ENCODE assay signal across 7 cellular contexts in the genomic region with DNA sequence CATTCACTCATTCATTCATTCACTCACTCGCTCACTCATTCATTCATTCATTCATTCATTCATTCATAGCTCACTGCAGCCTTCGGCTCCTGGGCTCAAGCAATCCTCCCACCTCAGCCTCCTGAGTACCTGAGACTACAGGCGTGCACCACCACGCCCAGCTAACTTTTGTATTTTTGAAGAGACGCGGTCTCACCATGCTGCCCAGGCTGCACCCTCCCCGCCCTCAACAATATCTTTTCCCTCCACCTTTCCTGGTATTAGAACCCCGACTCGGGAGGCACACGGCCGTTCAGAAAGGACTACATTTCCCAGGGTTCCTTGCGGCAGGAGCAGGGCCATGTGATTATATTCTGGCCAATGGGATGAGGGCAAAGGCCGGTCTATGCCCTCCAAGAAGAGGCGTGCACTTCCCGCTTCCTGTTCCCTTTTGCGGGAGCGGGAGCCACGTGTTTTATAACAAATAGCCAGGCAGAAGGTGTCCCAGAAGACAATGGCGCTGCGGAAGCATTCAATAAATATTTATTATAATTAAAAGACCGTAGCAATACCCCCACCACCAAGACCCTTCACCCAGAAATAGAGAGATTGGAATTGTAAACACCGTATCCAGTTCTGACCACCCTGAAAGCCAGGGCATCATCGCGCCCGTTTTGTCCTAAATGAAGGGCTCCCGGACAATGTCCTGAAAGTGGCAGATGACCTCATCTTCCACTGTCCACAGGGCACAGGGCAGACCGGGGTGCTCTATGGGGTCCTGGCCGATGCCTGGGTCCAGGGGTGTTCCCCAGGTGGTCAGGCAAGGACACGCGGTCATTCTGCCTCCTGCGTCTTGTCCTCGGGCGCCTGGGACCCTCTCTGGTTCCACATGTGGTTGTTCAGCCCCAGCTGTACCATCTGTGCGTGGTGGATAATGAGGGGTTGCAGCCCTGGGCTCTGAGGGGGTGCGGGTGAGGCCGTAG. TPM values are rescaled to one million over a fixed set of nuclear protein-coding genes. Genes with fewer than 3 reads are reported as not detected.
A peak's percentile ranks its signal among the peaks of the same experiment; 100 is the strongest.
DNase-seq lines count a peak whose midpoint lies in the region; ATAC-seq, FAIRE-seq and TF ChIP-seq lines count a peak whose summit lies in the region.

No MANE protein-coding gene starts in this region.

- ATAC-seq in GM19043 (IDR thresholded peaks at IDR 0.05; ENCODE audit: low read depth, unreplicated experiment) = peak; percentile 51
- peak; percentile 86 for ATAC-seq in T-helper 17 cell
- peak; percentile 82 to 88 (median 85) for ATAC-seq in psoas muscle

- H3K36me3 ChIP-seq in left ventricle myocardium inferior (peaks cover 24% of the 10 kb centered on the region), psoas muscle (ENCODE audit: insufficient read depth in 1 of 2, low read depth in 1 of 2) (peaks cover 3 to 37% of the 10 kb centered on the region in 2 donors)

- no peak for TF ChIP-seq CTCF in left ventricle myocardium inferior (IDR thresholded peaks at IDR 0.05; ENCODE audit: borderline replicate concordance)
- TF ChIP-seq CTCF in psoas muscle (IDR thresholded peaks at IDR 0.05) = no peak

- peak overlapping the region; percentile 58 for H3K27ac ChIP-seq in left ventricle myocardium inferior (replicated peaks)
- peak overlapping the region; percentile 93 for H3K27ac ChIP-seq in psoas muscle

- H3K27ac Mint-ChIP-seq in T-helper 17 cell = peak overlapping the region; percentile 95

- peaks cover 34% of the 10 kb centered on the region for H3K4me1 ChIP-seq in left ventricle myocardium inferior
- peaks cover 35% of the 10 kb centered on the region for H3K4me1 ChIP-seq in psoas muscle

- H3K27me3 ChIP-seq in left ventricle myocardium inferior (ENCODE audit: low read depth) (no peaks in the 10 kb centered on the region), psoas muscle (ENCODE audit: insufficient read depth in 3 of 3, low read length in 2 of 3) (no peaks in the 10 kb centered on the region)

- no peaks in the 10 kb centered on the region for H3K36me3 Mint-ChIP-seq in T-helper 17 cell (ENCODE audit: low read depth)

- H3K9me3 ChIP-seq in T-helper 17 cell (ENCODE audit: control insufficient read depth, low read length, poor library complexity, severe bottlenecking) (no peaks in the 10 kb centered on the region), left ventricle myocardium inferior (replicated peaks) (no peaks in the 10 kb centered on the region), psoas muscle (no peaks in the 10 kb centered on the region)

- no peaks in the 10 kb centered on the region for H3K27me3 Mint-ChIP-seq in T-helper 17 cell

- DNase-seq in NCI-H187 treated with DMSO at 0.1 percent for 48 hours (lab: John Stamatoyannopoulos, UW) = peak; percentile 86
- peak; percentile 49 to 58 (median 50) for DNase-seq in T-helper 17 cell
- peak; percentile 17 to 96 (median 84) for DNase-seq in amygdala (lab: John Stamatoyannopoulos, UW)
- peak; percentile 85 for DNase-seq in left ventricle myocardium inferior
- DNase-seq in psoas muscle = peak; percentile 87 to 92
- peak; percentile 88 for DNase-seq in urothelium cell line (ENCODE audit: low spot score)

- peaks cover 30% of the 10 kb centered on the region for H3K4me1 Mint-ChIP-seq in T-helper 17 cell

- intact Hi-C loops in left ventricle myocardium inferior (cut with micrococcal nuclease) = no loop called here
- intact Hi-C loops in psoas muscle (cut with DNase I) = loop anchor here in 1 of 2 donors (10.0 kb wide), 1 partner anchor 219 kb away; no protein-coding TSS in a partner anchor

- 36 to 42% (median 39%) methylated on average over 36 of the region's 36 CpGs for WGBS in psoas muscle, 3 donors

- H3K4me3 ChIP-seq in left ventricle myocardium inferior (peak overlapping the region; percentile 52), psoas muscle (peak overlapping the region; percentile 45)

- peak overlapping the region; percentile 78 for H3K4me3 Mint-ChIP-seq in T-helper 17 cell

- peak; percentile 86 for FAIRE-seq in urothelium cell line (lab: Jason Lieb, UNC)

RNA-seq across cellular contexts. Expression of gene TICAM1, which starts 15.8 kb away (rescaled TPM):
- 10 to 100 TPM; 23.4 to 29.1 TPM for total RNA-seq in T-helper 17 cell
- 6.1 TPM for total RNA-seq in left ventricle myocardium inferior
- 10 to 100 TPM in 3 of 4 donors, 1 to 10 TPM in 1; 9.0 to 17.0 (median 14.2) TPM for total RNA-seq in psoas muscle
- 10 to 100 TPM in 1 of 3 donors, 1 to 10 TPM in 2; 7.4 to 11.4 (median 8.7) TPM for polyA plus RNA-seq in psoas muscle

RNA-seq across cellular contexts. Expression of gene FEM1A, which starts 24.2 kb away (rescaled TPM):
- 10 to 100 TPM in 1 of 2 donors, 1 to 10 TPM in 1; 9.9 to 13.4 TPM for total RNA-seq in T-helper 17 cell
- total RNA-seq in left ventricle myocardium inferior = 46.5 TPM
- 100 to 1,000 TPM; 135 to 210 (median 149) TPM for total RNA-seq in psoas muscle
- polyA plus RNA-seq in psoas muscle = 100 to 1,000 TPM in 1 of 3 donors, 10 to 100 TPM in 2; 63.2 to 214 (median 96.3) TPM

RNA-seq across cellular contexts. Expression of gene PLIN3, which starts 51.8 kb away (rescaled TPM):
- total RNA-seq in T-helper 17 cell (10 to 100 TPM; 19.7 to 21.7 TPM), left ventricle myocardium inferior (26.7 TPM), psoas muscle (100 to 1,000 TPM in 2 of 4 donors, 10 to 100 TPM in 2; 67.2 to 251 (median 90.0) TPM)
- 100 to 1,000 TPM in 2 of 3 donors, 10 to 100 TPM in 1; 75.3 to 309 (median 142) TPM for polyA plus RNA-seq in psoas muscle

Comparison
In these comparisons a context has a peak if more than half of its experiments do, and no peak if none do; other contexts are left out.
1. Peak in every context shown above with its lines: DNase-seq, ATAC-seq, H3K4me3 ChIP-seq and H3K27ac ChIP-seq.